8 cellular contexts compared by ENCODE assay signal in genomic region chr9:89549031-89549644, GRCh38. TPM values are rescaled to one million over a fixed set of nuclear protein-coding genes. Genes with fewer than 3 reads are reported as not detected.
DNase-seq lines count a peak whose midpoint lies in the region; ATAC-seq and TF ChIP-seq lines count a peak whose summit lies in the region.

No MANE protein-coding gene starts in this region.

- no peak overlapping the region for H2AFZ ChIP-seq in MM.1S (ENCODE audit: low read length)

- peak; percentile 94 for TF ChIP-seq CTCF in MM.1S (IDR thresholded peaks at IDR 0.05; ENCODE audit: low read length)

- no peak overlapping the region for H3K4me2 ChIP-seq in MM.1S (ENCODE audit: low read depth, low read length)

- H3K27me3 ChIP-seq in MM.1S (replicated peaks; ENCODE audit: insufficient read depth, low read length) = no peaks in the 10 kb centered on the region

- H3K36me3 ChIP-seq in MM.1S (replicated peaks; ENCODE audit: insufficient read depth, low read length) = no peaks in the 10 kb centered on the region

- DNase-seq in GM03348 (ENCODE audit: low spot score) (peak; percentile 91), H4 (ENCODE audit: low spot score) (peak; percentile 59), MM.1S (peak; percentile 76), SKM-1 (lab: John Stamatoyannopoulos, UW; ENCODE audit: unreplicated experiment) (peak; percentile 34), Right ventricle myocardium inferior (ENCODE audit: missing footprints) (peak; percentile 84), pulmonary artery endothelial cell (ENCODE audit: low read depth, low spot score) (peak; percentile 20)
- DNase-seq in activated naive CD4-positive, alpha-beta T cell treated with anti-CD3 and anti-CD28 coated beads, Interleukin-2, amount 50 U/mL, for 16 hours = peak; percentile 86

- H3K4me1 ChIP-seq in MM.1S (ENCODE audit: low read length) = peaks cover 29% of the 10 kb centered on the region

- peak; percentile 89 for ATAC-seq in Right ventricle myocardium inferior
- no peak for ATAC-seq in HG03025 (IDR thresholded peaks at IDR 0.05; ENCODE audit: low FRiP score, unreplicated experiment)

- H3F3A ChIP-seq in MM.1S (ENCODE audit: insufficient read depth, low read length) = peaks cover 16% of the 10 kb centered on the region

- no peaks in the 10 kb centered on the region for H3K79me2 ChIP-seq in MM.1S (ENCODE audit: low read length)

- no peaks in the 10 kb centered on the region for H4K20me1 ChIP-seq in MM.1S (ENCODE audit: insufficient read depth, low read length)

- no peaks in the 10 kb centered on the region for H3K9me2 ChIP-seq in MM.1S (replicated peaks; ENCODE audit: insufficient read depth, low read length)

- intact Hi-C loops in Right ventricle myocardium inferior (cut with DNase I) = loop anchor here (1.0 to 10.0 kb wide), 2 partner anchors 164 to 230 kb away; no protein-coding TSS in a partner anchor

- no peaks in the 10 kb centered on the region for H3K9me3 ChIP-seq in MM.1S (replicated peaks; ENCODE audit: insufficient read depth, low read length)

- no peak overlapping the region for H3K27ac ChIP-seq in MM.1S (ENCODE audit: low read length)

- no peak overlapping the region for H3K4me3 ChIP-seq in MM.1S (ENCODE audit: low read length)

- no peak overlapping the region for H3K9ac ChIP-seq in MM.1S (ENCODE audit: low read length)

RNA-seq across cellular contexts. Expression of gene SEMA4D, which starts 51.2 kb away (rescaled TPM):
- 4.8 and 6.3 TPM in 2 replicates for total RNA-seq in H4 (2014; rRNA removed; shearing (Covaris generic))
- total RNA-seq in Right ventricle myocardium inferior (24.1 TPM), pulmonary artery endothelial cell (2.8 and 4.3 TPM in 2 replicates)

RNA-seq across cellular contexts. Expression of gene GADD45G, which starts 55.7 kb away (rescaled TPM):
- total RNA-seq in H4 (2014; rRNA removed; shearing (Covaris generic)) = 0.52 and 1.3 TPM in 2 replicates
- total RNA-seq in Right ventricle myocardium inferior = 47.6 TPM
- 0.33 and 0.46 TPM in 2 replicates for total RNA-seq in pulmonary artery endothelial cell

Comparison
In these comparisons a context has a peak if more than half of its experiments do, and no peak if none do; other contexts are left out.
1. DNase-seq: peak in every context shown above with its lines; median percentile 91 in GM03348; 86 in activated naive CD4-positive, alpha-beta T cell treated with anti-CD3 and anti-CD28 coated beads, Interleukin-2, amount 50 U/mL, for 16 hours; 84 in Right ventricle myocardium inferior; 76 in MM.1S; 59 in H4; 34 in SKM-1; 20 in pulmonary artery endothelial cell.
2. RNA of gene GADD45G, which starts 55.7 kb away (total RNA-seq): 47.6 TPM in Right ventricle myocardium inferior (single experiment); 0.52 to 1.3 TPM in H4 and 0.33 to 0.46 TPM in pulmonary artery endothelial cell; every median in the first group is over 10 times any median in the second.